In the genomic region with DNA sequence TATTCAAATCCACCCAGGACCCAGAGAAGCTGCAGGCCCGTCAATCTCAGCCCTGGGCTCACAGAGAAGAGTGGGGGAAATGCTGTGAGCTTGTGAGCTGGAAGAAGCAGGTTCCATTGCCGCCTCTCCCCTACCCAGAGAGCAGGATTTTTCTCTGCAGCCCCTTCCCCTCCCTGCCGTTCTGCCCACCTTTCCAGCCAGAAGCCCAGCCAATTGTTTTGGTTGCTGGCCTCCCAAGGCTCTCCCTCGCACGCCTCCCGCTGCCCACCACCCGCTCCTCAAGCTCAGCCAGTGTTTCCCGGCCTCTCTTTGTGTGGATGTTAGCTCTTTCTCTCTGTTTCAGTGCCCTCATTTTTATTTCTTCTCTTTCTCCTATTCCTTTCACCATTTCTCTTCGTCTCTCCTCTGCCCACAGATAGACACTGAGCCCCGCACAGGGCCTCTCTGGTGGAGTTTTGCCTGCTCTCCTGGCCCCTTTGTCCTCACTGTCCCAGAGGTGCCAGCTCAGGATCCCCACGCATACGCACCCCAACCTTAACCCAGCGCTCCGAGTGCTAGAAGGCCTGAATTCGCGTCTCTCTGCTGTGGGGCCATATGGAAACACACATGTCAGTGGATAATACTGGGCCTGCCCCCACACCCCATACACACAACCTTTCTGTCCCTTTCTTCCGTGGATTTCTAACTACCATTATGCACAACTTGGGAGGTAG, we compare ENCODE assay signal across 22 cellular contexts.
"Had no signal": no experiment of that assay in that cellular context is flagged by ENCODE, and none has a peak within 500 bp of the region (broad histone marks: within the 10 kb centered on the region; RNA-seq: fewer than 3 reads in every experiment).

No MANE protein-coding gene starts in this region.

- H3K27me3 ChIP-seq: body of pancreas, sigmoid colon, testis had no signal

- H3K4me3 Mint-ChIP-seq: activated CD4-positive, alpha-beta T cell treated with anti-CD3 and anti-CD28 coated beads, Interleukin-2, amount 10 ng/mL, durations not matched to agents 24 days and 14 days; activated CD8-positive, alpha-beta T cell treated with anti-CD3 and anti-CD28 coated beads for 36 hours; activated naive CD8-positive, alpha-beta T cell treated with anti-CD3 and anti-CD28 coated beads, Interleukin-2, amount 10 ng/mL, durations not matched to agents 7 days and 5 days; memory B cell; stimulated activated effector memory CD8-positive, alpha-beta T cell treated with anti-CD3 and anti-CD28 coated beads, Interleukin-12 subunit alpha, Interleukin-12 subunit beta, amount 100 ng/mL, for 72 hours; T-helper 2 cell treated with Interferon-gamma antibody and Interleukin-4, amounts not matched to agents 5 μg/mL and 100 μg/mL, for 36 hours had no signal

- H3K36me3 ChIP-seq: sigmoid colon, upper lobe of right lung had no signal

- H3K9me3 ChIP-seq: body of pancreas, mucosa of descending colon, psoas muscle, sigmoid colon, testis, upper lobe of right lung had no signal

- H3K27ac Mint-ChIP-seq: activated CD4-positive, alpha-beta T cell treated with anti-CD3 and anti-CD28 coated beads, Interleukin-2, amount 10 ng/mL, durations not matched to agents 24 days and 14 days; activated CD8-positive, alpha-beta T cell treated with anti-CD3 and anti-CD28 coated beads for 36 hours; activated naive CD8-positive, alpha-beta T cell treated with anti-CD3 and anti-CD28 coated beads, Interleukin-2, amount 10 ng/mL, durations not matched to agents 7 days and 5 days; activated T-helper 2 cell treated with anti-CD3 and anti-CD28 coated beads, Interferon-gamma antibody, Interleukin-2, Interleukin-4, amounts not matched to agents 10 μg/mL and 5 μg/mL and 100 μg/mL, durations not matched to agents 14 hours and 24 hours and 36 hours; memory B cell; naive B cell; stimulated activated effector memory CD8-positive, alpha-beta T cell treated with anti-CD3 and anti-CD28 coated beads, Interleukin-12 subunit alpha, Interleukin-12 subunit beta, amount 100 ng/mL, for 72 hours; T-helper 2 cell treated with Interferon-gamma antibody and Interleukin-4, amounts not matched to agents 5 μg/mL and 100 μg/mL, for 36 hours had no signal

- H3K4me3 ChIP-seq: body of pancreas, mucosa of descending colon, psoas muscle, sigmoid colon, testis, upper lobe of right lung had no signal

- H3K9me3 Mint-ChIP-seq: activated CD4-positive, alpha-beta T cell treated with anti-CD3 and anti-CD28 coated beads, Interleukin-2, amount 10 ng/mL, durations not matched to agents 24 days and 14 days; activated CD8-positive, alpha-beta T cell treated with anti-CD3 and anti-CD28 coated beads for 36 hours; activated naive CD8-positive, alpha-beta T cell treated with anti-CD3 and anti-CD28 coated beads, Interleukin-2, amount 10 ng/mL, durations not matched to agents 7 days and 5 days; activated T-helper 2 cell treated with anti-CD3 and anti-CD28 coated beads, Interferon-gamma antibody, Interleukin-2, Interleukin-4, amounts not matched to agents 10 μg/mL and 5 μg/mL and 100 μg/mL, durations not matched to agents 14 hours and 24 hours and 36 hours; memory B cell; naive B cell; stimulated activated effector memory CD8-positive, alpha-beta T cell treated with anti-CD3 and anti-CD28 coated beads, Interleukin-12 subunit alpha, Interleukin-12 subunit beta, amount 100 ng/mL, for 72 hours; T-helper 2 cell treated with Interferon-gamma antibody and Interleukin-4, amounts not matched to agents 5 μg/mL and 100 μg/mL, for 36 hours had no signal

- H3K36me3 Mint-ChIP-seq: activated naive CD8-positive, alpha-beta T cell treated with anti-CD3 and anti-CD28 coated beads, Interleukin-2, amount 10 ng/mL, durations not matched to agents 7 days and 5 days; stimulated activated effector memory CD8-positive, alpha-beta T cell treated with anti-CD3 and anti-CD28 coated beads, Interleukin-12 subunit alpha, Interleukin-12 subunit beta, amount 100 ng/mL, for 72 hours had no signal

- DNase-seq: activated CD4-positive, alpha-beta T cell treated with anti-CD3 and anti-CD28 coated beads, Interleukin-2, amount 10 ng/mL, durations not matched to agents 24 days and 14 days; activated CD8-positive, alpha-beta T cell treated with anti-CD3 and anti-CD28 coated beads for 36 hours; activated naive CD4-positive, alpha-beta T cell treated with Interleukin-2 at 50 U/mL for 16 hours; activated naive CD8-positive, alpha-beta T cell treated with anti-CD3 and anti-CD28 coated beads, Interleukin-2, amount 10 ng/mL, durations not matched to agents 7 days and 5 days; activated T-cell treated with anti-CD3 and anti-CD28 coated beads, Interleukin-2, amount 50 U/mL, for 1 hour; body of pancreas; caudate nucleus; erythroblast; head of caudate nucleus; left ventricle myocardium superior; mucosa of descending colon; naive B cell; occipital lobe; psoas muscle; sigmoid colon; stimulated activated CD4-positive, alpha-beta T cell treated with anti-CD3 and anti-CD28 coated beads, Interleukin-4, amount 100 ng/mL, for 24 hours; testis; upper lobe of right lung had no signal

- H3K4me1 Mint-ChIP-seq: activated CD4-positive, alpha-beta T cell treated with anti-CD3 and anti-CD28 coated beads, Interleukin-2, amount 10 ng/mL, durations not matched to agents 24 days and 14 days; memory B cell; stimulated activated effector memory CD8-positive, alpha-beta T cell treated with anti-CD3 and anti-CD28 coated beads, Interleukin-12 subunit alpha, Interleukin-12 subunit beta, amount 100 ng/mL, for 72 hours had no signal

- H3K27ac ChIP-seq: body of pancreas, psoas muscle, sigmoid colon, testis, upper lobe of right lung had no signal

- H3K4me1 ChIP-seq: body of pancreas, psoas muscle, testis, upper lobe of right lung had no signal
